In genomic region chr3:143035466-143036214, GRCh38 we compare ENCODE assay signal across 16 cellular contexts. TPM values are rescaled to one million over a fixed set of nuclear protein-coding genes. Genes with fewer than 3 reads are reported as not detected.
A peak's percentile ranks its signal among the peaks of the same experiment; 100 is the strongest.
DNase-seq lines count a peak whose midpoint lies in the region; ATAC-seq, FAIRE-seq and TF ChIP-seq lines count a peak whose summit lies in the region.
"Had no signal": no experiment of that assay in that cellular context is flagged by ENCODE, and none has a peak within 500 bp of the region (broad histone marks: within the 10 kb centered on the region; RNA-seq: fewer than 3 reads in every experiment).

No MANE protein-coding gene starts in this region.

- TF ChIP-seq CTCF in endothelial cell (IDR thresholded peaks at IDR 0.05; ENCODE audit: unreplicated experiment): no peak
- TF ChIP-seq CTCF in neural progenitor cell (IDR thresholded peaks at IDR 0.05): no peak

- H3K4me3 ChIP-seq in small intestine (ENCODE audit: low read depth in 1 of 2, low read length in 2 of 2): no peak overlapping the region
- no peak overlapping the region for H3K4me3 ChIP-seq in neural progenitor cell
- H3K4me3 ChIP-seq: adrenal gland, gastrocnemius medialis had no signal

- H3K36me3 Mint-ChIP-seq in activated T-cell treated with anti-CD3 and anti-CD28 coated beads, Interleukin-2, amount 50 U/mL, for 24 hours (ENCODE audit: low read depth): peaks cover 94% of the 10 kb centered on the region
- H3K36me3 Mint-ChIP-seq in endothelial cell (ENCODE audit: low read depth, unreplicated experiment) (peaks cover 4% of the 10 kb centered on the region), neural progenitor cell (peaks cover 20% of the 10 kb centered on the region)

- H3K9me3 ChIP-seq in small intestine (ENCODE audit: control insufficient read depth, low read depth) (no peaks in the 10 kb centered on the region), neural progenitor cell (ENCODE audit: low read depth) (no peaks in the 10 kb centered on the region)
- H3K9me3 ChIP-seq: adrenal gland, gastrocnemius medialis had no signal

- FAIRE-seq in small intestine (lab: Jason Lieb, UNC): peak; percentile 33
- FAIRE-seq: urothelium cell line had no signal

- no peaks in the 10 kb centered on the region for H4K20me1 ChIP-seq in neural progenitor cell (ENCODE audit: low read depth)

- ATAC-seq in HG02763 (IDR thresholded peaks at IDR 0.05; ENCODE audit: unreplicated experiment): no peak
- ATAC-seq: gastrocnemius medialis had no signal

- no peak overlapping the region for H2AFZ ChIP-seq in neural progenitor cell (replicated peaks)

- H3K4me2 ChIP-seq in neural progenitor cell: no peak overlapping the region

- no peak overlapping the region for H3K9ac ChIP-seq in neural progenitor cell

- H3K4me1 ChIP-seq in small intestine (ENCODE audit: control insufficient read depth in 2 of 2, insufficient read depth in 1 of 2, low read depth in 1 of 2, low read length in 1 of 2) (peaks cover 0 to 1% of the 10 kb centered on the region in 2 donors), neural progenitor cell (no peaks in the 10 kb centered on the region)
- H3K4me1 ChIP-seq: adrenal gland had no signal

- H3K9me3 Mint-ChIP-seq in activated T-cell treated with anti-CD3 and anti-CD28 coated beads, Interleukin-2, amount 50 U/mL, for 24 hours: no peaks in the 10 kb centered on the region
- H3K9me3 Mint-ChIP-seq in endothelial cell (ENCODE audit: unreplicated experiment) (no peaks in the 10 kb centered on the region), neural progenitor cell (no peaks in the 10 kb centered on the region)
- H3K9me3 Mint-ChIP-seq: IgD-negative memory B cell had no signal

- H3K27ac ChIP-seq in small intestine (ENCODE audit: low read depth in 1 of 2, low read length in 1 of 2): no peak overlapping the region
- no peak overlapping the region for H3K27ac ChIP-seq in neural progenitor cell
- H3K27ac ChIP-seq: adrenal gland, gastrocnemius medialis had no signal

- WGBS in small intestine, 3 donors: 65 to 73% (median 68%) methylated on average over 3 of the region's 3 CpGs

- peaks cover 4% of the 10 kb centered on the region for H3K79me2 ChIP-seq in neural progenitor cell (ENCODE audit: low read depth)

- no peaks in the 10 kb centered on the region for H3K27me3 ChIP-seq in small intestine (ENCODE audit: control insufficient read depth in 2 of 2, insufficient read depth in 2 of 2, low read length in 2 of 2)
- no peaks in the 10 kb centered on the region for H3K27me3 ChIP-seq in neural progenitor cell
- H3K27me3 ChIP-seq: adrenal gland, gastrocnemius medialis had no signal

- DNase-seq in activated T-cell treated with anti-CD3 and anti-CD28 coated beads, Interleukin-2, amount 50 U/mL, for 24 hours: no peak
- DNase-seq in activated T-cell treated with anti-CD3 and anti-CD28 coated beads for 4 hours: no peak
- DNase-seq in NOMO-1 treated with DMSO at 0.1 percent for 48 hours (lab: John Stamatoyannopoulos, UW; ENCODE audit: unreplicated experiment): peak; percentile 55
- no peak for DNase-seq in endothelial cell (ENCODE audit: low spot score)
- DNase-seq in small intestine: no peak
- no peak for DNase-seq in neural progenitor cell (ENCODE audit: low spot score)
- DNase-seq in NCI-H748 (lab: John Stamatoyannopoulos, UW; ENCODE audit: unreplicated experiment): no peak
- DNase-seq: activated CD8-positive, alpha-beta memory T cell treated with anti-CD3 and anti-CD28 coated beads, Interleukin-2, amount 50 U/mL, for 48 hours; adrenal gland; DND-41; gastrocnemius medialis; NCI-H2029 treated with DMSO at 0.1 percent for 48 hours; stimulated activated CD4-positive, alpha-beta T cell treated with anti-CD3 and anti-CD28 coated beads, Interleukin-1b, Interleukin-23, amount 100 ng/mL, for 48 hours had no signal

- peaks cover 0 to 4% of the 10 kb centered on the region in 2 donors for H3K36me3 ChIP-seq in small intestine (ENCODE audit: control insufficient read depth in 2 of 2, insufficient read depth in 2 of 2, low read length in 2 of 2)
- peaks cover 32% of the 10 kb centered on the region for H3K36me3 ChIP-seq in neural progenitor cell

- H3K27ac Mint-ChIP-seq in activated T-cell treated with anti-CD3 and anti-CD28 coated beads, Interleukin-2, amount 50 U/mL, for 24 hours: peak overlapping the region; percentile 66
- H3K27ac Mint-ChIP-seq in endothelial cell (ENCODE audit: unreplicated experiment) (peak overlapping the region; percentile 90), neural progenitor cell (no peak overlapping the region)

- peaks cover 17% of the 10 kb centered on the region for H3K4me1 Mint-ChIP-seq in activated T-cell treated with anti-CD3 and anti-CD28 coated beads, Interleukin-2, amount 50 U/mL, for 24 hours (ENCODE audit: low read depth)
- H3K4me1 Mint-ChIP-seq in endothelial cell (ENCODE audit: unreplicated experiment) (no peaks in the 10 kb centered on the region), neural progenitor cell (no peaks in the 10 kb centered on the region)

- no peaks in the 10 kb centered on the region for H3K27me3 Mint-ChIP-seq in activated T-cell treated with anti-CD3 and anti-CD28 coated beads, Interleukin-2, amount 50 U/mL, for 24 hours
- H3K27me3 Mint-ChIP-seq in endothelial cell (ENCODE audit: unreplicated experiment) (no peaks in the 10 kb centered on the region), neural progenitor cell (ENCODE audit: insufficient read depth, low read depth) (no peaks in the 10 kb centered on the region)
- H3K27me3 Mint-ChIP-seq: IgD-negative memory B cell had no signal

- H3F3A ChIP-seq in neural progenitor cell (ENCODE audit: low read depth): peaks cover 6% of the 10 kb centered on the region

- no peak overlapping the region for H3K4me3 Mint-ChIP-seq in activated T-cell treated with anti-CD3 and anti-CD28 coated beads, Interleukin-2, amount 50 U/mL, for 24 hours
- H3K4me3 Mint-ChIP-seq in endothelial cell (ENCODE audit: unreplicated experiment): no peak overlapping the region
- H3K4me3 Mint-ChIP-seq in neural progenitor cell: no peak overlapping the region
- H3K4me3 Mint-ChIP-seq: IgD-negative memory B cell had no signal

RNA-seq across cellular contexts. Expression of gene U2SURP, which starts 34.3 kb away (rescaled TPM):
- total RNA-seq in endothelial cell (ENCODE audit: unreplicated experiment) (86.1 TPM), neural progenitor cell (ENCODE audit: low replicate concordance) (148 and 232 TPM in 2 replicates)
- 10 to 100 TPM; 20.0 to 30.9 (median 27.5) TPM for polyA plus RNA-seq in small intestine
